ENCODE assay signal across 1 cellular context in the genomic region with DNA sequence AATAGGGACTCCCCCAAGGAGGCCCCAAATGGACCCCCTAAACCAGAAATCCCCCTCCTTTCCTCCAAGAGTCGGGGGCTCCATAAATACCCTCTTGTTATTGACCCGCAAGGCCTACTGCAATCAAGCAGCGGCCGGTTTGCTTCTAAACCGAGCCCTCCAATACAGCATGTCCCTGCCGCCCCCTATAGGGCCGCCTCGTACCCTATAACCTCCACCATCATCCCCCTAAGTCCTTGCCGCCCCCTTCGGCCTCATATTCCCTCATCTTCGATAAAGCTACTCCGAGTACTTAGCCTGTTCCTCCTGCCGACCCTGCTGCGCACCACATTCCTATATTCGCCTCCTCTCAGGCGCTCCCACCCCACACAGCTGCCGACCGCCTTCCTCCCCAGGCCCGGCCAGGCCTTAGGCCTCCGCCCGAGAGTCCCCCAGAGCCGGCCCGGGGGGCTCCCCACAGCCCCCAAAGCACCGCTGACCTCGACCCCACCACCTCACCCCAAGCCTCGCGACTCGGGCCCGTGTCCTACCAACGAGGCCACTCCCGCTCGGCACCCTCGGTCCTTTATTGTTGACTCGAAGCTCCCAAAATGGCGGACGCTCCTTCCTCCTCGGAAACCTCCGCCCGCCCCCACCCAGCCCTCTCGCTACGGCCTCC.
TF ChIP-seq lines count a peak whose summit lies in the region.

No MANE protein-coding gene starts in this region.

TF ChIP-seq in GM12878, 131 proteins besides CTCF, POLR2A, EP300 and RAD21 (continued from another document):
- TF ChIP-seq, protein P1, sequence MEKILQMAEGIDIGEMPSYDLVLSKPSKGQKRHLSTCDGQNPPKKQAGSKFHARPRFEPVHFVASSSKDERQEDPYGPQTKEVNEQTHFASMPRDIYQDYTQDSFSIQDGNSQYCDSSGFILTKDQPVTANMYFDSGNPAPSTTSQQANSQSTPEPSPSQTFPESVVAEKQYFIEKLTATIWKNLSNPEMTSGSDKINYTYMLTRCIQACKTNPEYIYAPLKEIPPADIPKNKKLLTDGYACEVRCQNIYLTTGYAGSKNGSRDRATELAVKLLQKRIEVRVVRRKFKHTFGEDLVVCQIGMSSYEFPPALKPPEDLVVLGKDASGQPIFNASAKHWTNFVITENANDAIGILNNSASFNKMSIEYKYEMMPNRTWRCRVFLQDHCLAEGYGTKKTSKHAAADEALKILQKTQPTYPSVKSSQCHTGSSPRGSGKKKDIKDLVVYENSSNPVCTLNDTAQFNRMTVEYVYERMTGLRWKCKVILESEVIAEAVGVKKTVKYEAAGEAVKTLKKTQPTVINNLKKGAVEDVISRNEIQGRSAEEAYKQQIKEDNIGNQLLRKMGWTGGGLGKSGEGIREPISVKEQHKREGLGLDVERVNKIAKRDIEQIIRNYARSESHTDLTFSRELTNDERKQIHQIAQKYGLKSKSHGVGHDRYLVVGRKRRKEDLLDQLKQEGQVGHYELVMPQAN (conservative IDR thresholded peaks at IDR 0.05): 0 out of 2 replicates have a peak, but pooled peaks have one; percentile 37
- TF ChIP-seq BACH1 (IDR thresholded peaks at IDR 0.05; ENCODE audit: borderline replicate concordance) (no peak), KAT2A (conservative IDR thresholded peaks at IDR 0.05; ENCODE audit: control insufficient read depth, low read depth, low read length) (no peak), RUNX3 (IDR thresholded peaks at IDR 0.05; ENCODE audit: low read length) (0 out of 2 replicates have a peak, but pooled peaks have one; percentile 3), NR2F1 (conservative IDR thresholded peaks at IDR 0.05) (peak; percentile 24), POLR2AphosphoS5 (IDR thresholded peaks at IDR 0.05; ENCODE audit: low read length) (peak; percentile 55), HDGF (IDR thresholded peaks at IDR 0.05) (peak; percentile 95), SUPT20H (IDR thresholded peaks at IDR 0.05; ENCODE audit: borderline replicate concordance, control insufficient read depth, low read depth, low read length) (no peak), MYC (IDR thresholded peaks at IDR 0.05; ENCODE audit: insufficient read depth, insufficient read length, insufficient replicate concordance, low read length, severe bottlenecking) (peak; percentile 56), MYB (IDR thresholded peaks at IDR 0.05; ENCODE audit: borderline replicate concordance, low read depth, low read length) (no peak), JUND (IDR thresholded peaks at IDR 0.05; ENCODE audit: low read depth, low read length) (no peak), EZH2 (IDR thresholded peaks at IDR 0.05; ENCODE audit: borderline replicate concordance, control insufficient read depth, low read depth, low read length) (no peak), SMARCA5 (IDR thresholded peaks at IDR 0.05) (peak; percentile 58; the same call in 1 of the 2 replicates), RB1 (IDR thresholded peaks at IDR 0.05; ENCODE audit: borderline replicate concordance) (peak; percentile 71), SIX5 (IDR thresholded peaks at IDR 0.05; ENCODE audit: low read depth, low read length, severe bottlenecking) (no peak), GATAD2B (conservative IDR thresholded peaks at IDR 0.05; ENCODE audit: low read depth) (peak; percentile 64; the same call in 1 of the 2 replicates), ZNF207 (IDR thresholded peaks at IDR 0.05; ENCODE audit: borderline replicate concordance) (0 out of 2 replicates have a peak, but pooled peaks have one; percentile 38), NBN (IDR thresholded peaks at IDR 0.05) (peak; percentile 24; the same call in 1 of the 2 replicates), LARP7 (IDR thresholded peaks at IDR 0.05) (no peak), CBFB (IDR thresholded peaks at IDR 0.05; ENCODE audit: low read depth) (no peak), CHD4 (IDR thresholded peaks at IDR 0.05) (no peak), CHD2 (IDR thresholded peaks at IDR 0.05; ENCODE audit: borderline replicate concordance, low read depth, low read length) (peak; percentile 14; the same call in 1 of the 2 replicates), YY1 (IDR thresholded peaks at IDR 0.05; ENCODE audit: low read depth, low read length) (peak; percentile 70; the same call in 1 of the 2 replicates)
- TF ChIP-seq, protein P2, sequence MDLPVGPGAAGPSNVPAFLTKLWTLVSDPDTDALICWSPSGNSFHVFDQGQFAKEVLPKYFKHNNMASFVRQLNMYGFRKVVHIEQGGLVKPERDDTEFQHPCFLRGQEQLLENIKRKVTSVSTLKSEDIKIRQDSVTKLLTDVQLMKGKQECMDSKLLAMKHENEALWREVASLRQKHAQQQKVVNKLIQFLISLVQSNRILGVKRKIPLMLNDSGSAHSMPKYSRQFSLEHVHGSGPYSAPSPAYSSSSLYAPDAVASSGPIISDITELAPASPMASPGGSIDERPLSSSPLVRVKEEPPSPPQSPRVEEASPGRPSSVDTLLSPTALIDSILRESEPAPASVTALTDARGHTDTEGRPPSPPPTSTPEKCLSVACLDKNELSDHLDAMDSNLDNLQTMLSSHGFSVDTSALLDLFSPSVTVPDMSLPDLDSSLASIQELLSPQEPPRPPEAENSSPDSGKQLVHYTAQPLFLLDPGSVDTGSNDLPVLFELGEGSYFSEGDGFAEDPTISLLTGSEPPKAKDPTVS (IDR thresholded peaks at IDR 0.05; ENCODE audit: low read depth, low read length): no peak
- TF ChIP-seq, protein P3, sequence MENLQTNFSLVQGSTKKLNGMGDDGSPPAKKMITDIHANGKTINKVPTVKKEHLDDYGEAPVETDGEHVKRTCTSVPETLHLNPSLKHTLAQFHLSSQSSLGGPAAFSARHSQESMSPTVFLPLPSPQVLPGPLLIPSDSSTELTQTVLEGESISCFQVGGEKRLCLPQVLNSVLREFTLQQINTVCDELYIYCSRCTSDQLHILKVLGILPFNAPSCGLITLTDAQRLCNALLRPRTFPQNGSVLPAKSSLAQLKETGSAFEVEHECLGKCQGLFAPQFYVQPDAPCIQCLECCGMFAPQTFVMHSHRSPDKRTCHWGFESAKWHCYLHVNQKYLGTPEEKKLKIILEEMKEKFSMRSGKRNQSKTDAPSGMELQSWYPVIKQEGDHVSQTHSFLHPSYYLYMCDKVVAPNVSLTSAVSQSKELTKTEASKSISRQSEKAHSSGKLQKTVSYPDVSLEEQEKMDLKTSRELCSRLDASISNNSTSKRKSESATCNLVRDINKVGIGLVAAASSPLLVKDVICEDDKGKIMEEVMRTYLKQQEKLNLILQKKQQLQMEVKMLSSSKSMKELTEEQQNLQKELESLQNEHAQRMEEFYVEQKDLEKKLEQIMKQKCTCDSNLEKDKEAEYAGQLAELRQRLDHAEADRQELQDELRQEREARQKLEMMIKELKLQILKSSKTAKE (IDR thresholded peaks at IDR 0.05; ENCODE audit: low read depth, poor library complexity, severe bottlenecking): peak; percentile 43
- TF ChIP-seq, protein P4, sequence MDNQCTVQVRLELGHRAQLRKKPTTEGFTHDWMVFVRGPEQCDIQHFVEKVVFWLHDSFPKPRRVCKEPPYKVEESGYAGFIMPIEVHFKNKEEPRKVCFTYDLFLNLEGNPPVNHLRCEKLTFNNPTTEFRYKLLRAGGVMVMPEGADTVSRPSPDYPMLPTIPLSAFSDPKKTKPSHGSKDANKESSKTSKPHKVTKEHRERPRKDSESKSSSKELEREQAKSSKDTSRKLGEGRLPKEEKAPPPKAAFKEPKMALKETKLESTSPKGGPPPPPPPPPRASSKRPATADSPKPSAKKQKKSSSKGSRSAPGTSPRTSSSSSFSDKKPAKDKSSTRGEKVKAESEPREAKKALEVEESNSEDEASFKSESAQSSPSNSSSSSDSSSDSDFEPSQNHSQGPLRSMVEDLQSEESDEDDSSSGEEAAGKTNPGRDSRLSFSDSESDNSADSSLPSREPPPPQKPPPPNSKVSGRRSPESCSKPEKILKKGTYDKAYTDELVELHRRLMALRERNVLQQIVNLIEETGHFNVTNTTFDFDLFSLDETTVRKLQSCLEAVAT (IDR thresholded peaks at IDR 0.05): peak; percentile 72
- TF ChIP-seq, protein P5, sequence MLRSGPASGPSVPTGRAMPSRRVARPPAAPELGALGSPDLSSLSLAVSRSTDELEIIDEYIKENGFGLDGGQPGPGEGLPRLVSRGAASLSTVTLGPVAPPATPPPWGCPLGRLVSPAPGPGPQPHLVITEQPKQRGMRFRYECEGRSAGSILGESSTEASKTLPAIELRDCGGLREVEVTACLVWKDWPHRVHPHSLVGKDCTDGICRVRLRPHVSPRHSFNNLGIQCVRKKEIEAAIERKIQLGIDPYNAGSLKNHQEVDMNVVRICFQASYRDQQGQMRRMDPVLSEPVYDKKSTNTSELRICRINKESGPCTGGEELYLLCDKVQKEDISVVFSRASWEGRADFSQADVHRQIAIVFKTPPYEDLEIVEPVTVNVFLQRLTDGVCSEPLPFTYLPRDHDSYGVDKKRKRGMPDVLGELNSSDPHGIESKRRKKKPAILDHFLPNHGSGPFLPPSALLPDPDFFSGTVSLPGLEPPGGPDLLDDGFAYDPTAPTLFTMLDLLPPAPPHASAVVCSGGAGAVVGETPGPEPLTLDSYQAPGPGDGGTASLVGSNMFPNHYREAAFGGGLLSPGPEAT (IDR thresholded peaks at IDR 0.05; ENCODE audit: low read depth): peak; percentile 12; the same call in 1 of the 2 replicates
